In genomic region chr3:39972508-39972907, GRCh38 we compare ENCODE assay signal across 24 cellular contexts.
A peak's percentile ranks its signal among the peaks of the same experiment; 100 is the strongest.
DNase-seq lines count a peak whose midpoint lies in the region; ATAC-seq, FAIRE-seq and TF ChIP-seq lines count a peak whose summit lies in the region.
"Had no signal": no experiment of that assay in that cellular context is flagged by ENCODE, and none has a peak within 500 bp of the region (broad histone marks: within the 10 kb centered on the region; RNA-seq: fewer than 3 reads in every experiment).

No MANE protein-coding gene starts in this region.

- TF ChIP-seq CTCF in body of pancreas (IDR thresholded peaks at IDR 0.05): no peak
- no peak for TF ChIP-seq CTCF in upper lobe of right lung (IDR thresholded peaks at IDR 0.05)

- TF ChIP-seq POLR2A in body of pancreas (IDR thresholded peaks at IDR 0.05): no peak
- TF ChIP-seq POLR2A in GM12891 (IDR thresholded peaks at IDR 0.05; ENCODE audit: low read depth, low read length): no peak

- in situ Hi-C loops in G401 (cut with HindIII; ENCODE audit: low sequenced_read_pairs): no loop called here

- ATAC-seq in body of pancreas: peak; percentile 45
- ATAC-seq in GM21717 (IDR thresholded peaks at IDR 0.05; ENCODE audit: unreplicated experiment): no peak
- no peak for ATAC-seq in upper lobe of right lung
- ATAC-seq: A549, GM23338, HCT116 had no signal

- no peak for FAIRE-seq in GM12891 (lab: Jason Lieb, UNC)
- FAIRE-seq: A549, G401.6, GM19239 had no signal

- intact Hi-C loops in body of pancreas (cut with DNase I) (no loop called here), upper lobe of right lung (cut with DNase I) (no loop called here)

- H3K4me1 ChIP-seq in body of pancreas (peaks cover 24% of the 10 kb centered on the region), upper lobe of right lung (no peaks in the 10 kb centered on the region)
- H3K4me1 ChIP-seq: A549; BE2C; BLaER1 treated with 17β-estradiol and CSF1 and Interleukin-3, amounts not matched to agents 10 nM and 100 nM had no signal

- H3K4me3 ChIP-seq in body of pancreas: no peak overlapping the region
- H3K4me3 ChIP-seq in upper lobe of right lung: no peak overlapping the region
- H3K4me3 ChIP-seq: A549; BLaER1 treated with 17β-estradiol and CSF1 and Interleukin-3, amounts not matched to agents 10 nM and 100 nM; GM23338 had no signal

- H3K36me3 ChIP-seq in body of pancreas (replicated peaks in 1 of 2; ENCODE audit: insufficient read depth in 1 of 2, low read depth in 2 of 2) (no peaks in the 10 kb centered on the region), upper lobe of right lung (no peaks in the 10 kb centered on the region)
- H3K36me3 ChIP-seq: BE2C; BLaER1 treated with 17β-estradiol and CSF1 and Interleukin-3, amounts not matched to agents 10 nM and 100 nM had no signal

- H3K27ac ChIP-seq in body of pancreas (peak overlapping the region in 1 of 4 donors; percentile 40), upper lobe of right lung (no peak overlapping the region)
- H3K27ac ChIP-seq: A549; BLaER1 treated with 17β-estradiol and CSF1 and Interleukin-3, amounts not matched to agents 10 nM and 100 nM had no signal

- H3K27me3 ChIP-seq in body of pancreas: no peaks in the 10 kb centered on the region
- no peaks in the 10 kb centered on the region for H3K27me3 ChIP-seq in upper lobe of right lung
- H3K27me3 ChIP-seq: BE2C; BLaER1 treated with 17β-estradiol and CSF1 and Interleukin-3, amounts not matched to agents 10 nM and 100 nM had no signal

- H3K9me3 ChIP-seq in body of pancreas (peaks cover 0 to 5% (median 0%) of the 10 kb centered on the region in 3 donors), upper lobe of right lung (no peaks in the 10 kb centered on the region)
- H3K9me3 ChIP-seq: A549, BE2C had no signal

- 36 to 37% methylated on average over 5 of the region's 5 CpGs for WGBS in body of pancreas, 2 donors

- DNase-seq in G401 (ENCODE audit: low spot score): peak; percentile 91
- peak in 2 of 4 donors; percentile 26 for DNase-seq in body of pancreas
- DNase-seq in dedifferentiated amniotic fluid mesenchymal stem cell (ENCODE audit: extremely low spot score): peak; percentile 9
- no peak for DNase-seq in GM12891 (ENCODE audit: insufficient read length, low spot score)
- no peak for DNase-seq in upper lobe of right lung
- DNase-seq: 8988T; ACHN; AML-193; BE2C; Calu3; CD4-positive, alpha-beta T cell; CD8-positive, alpha-beta memory T cell; COR-L47; DMS53; DMS79 treated with DMSO at 0.1 percent for 48 hours; H9; HFFc6 had no signal

TF ChIP-seq in GM12891, 5 proteins besides CTCF, POLR2A, EP300 and RAD21:
- TF ChIP-seq POLR2AphosphoS5 (IDR thresholded peaks at IDR 0.05; ENCODE audit: low read depth, low read length) (no peak), PAX5 (IDR thresholded peaks at IDR 0.05; ENCODE audit: insufficient read depth, low read length, severe bottlenecking) (no peak), POU2F2 (IDR thresholded peaks at IDR 0.05; ENCODE audit: low read depth, low read length) (no peak), SPI1 (IDR thresholded peaks at IDR 0.05; ENCODE audit: low read depth, low read length) (no peak), TAF1 (IDR thresholded peaks at IDR 0.05; ENCODE audit: low read depth, low read length) (no peak)

Comparison
In these comparisons a context has a peak if more than half of its experiments do, and no peak if none do; other contexts are left out.
1. DNase-seq: peak in G401 (single experiment) and dedifferentiated amniotic fluid mesenchymal stem cell (single experiment); none in GM12891 (single experiment) and upper lobe of right lung (single experiment).